In the genomic region with DNA sequence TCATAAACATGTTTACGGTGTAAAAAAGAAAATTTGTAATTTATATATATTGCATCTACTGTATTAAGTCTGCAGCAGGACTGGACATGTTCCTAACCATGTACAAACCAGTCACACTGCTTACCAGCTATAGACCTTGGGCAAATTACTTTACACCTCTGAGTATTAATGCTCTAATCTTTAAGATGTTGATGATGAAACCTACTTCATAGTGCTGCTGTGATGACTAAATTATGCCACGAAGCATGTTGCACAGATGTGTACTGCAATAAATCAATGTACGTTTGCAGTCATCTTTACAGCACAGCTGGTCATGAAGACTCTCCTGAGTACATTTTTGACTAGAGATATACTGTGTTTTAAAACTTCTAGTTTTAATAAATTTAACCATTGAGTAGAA, we compare ENCODE assay signal across 27 cellular contexts. TPM values are rescaled to one million over a fixed set of nuclear protein-coding genes. Genes with fewer than 3 reads are reported as not detected.
DNase-seq lines count a peak whose midpoint lies in the region; ATAC-seq, FAIRE-seq and TF ChIP-seq lines count a peak whose summit lies in the region.
"Had no signal": no experiment of that assay in that cellular context is flagged by ENCODE, and none has a peak within 500 bp of the region (broad histone marks: within the 10 kb centered on the region; RNA-seq: fewer than 3 reads in every experiment).

No MANE protein-coding gene starts in this region.

- POLR2A ChIA-PET in SK-N-SH (lab: Yijun Ruan, JAX) = no interaction called here

- no peak overlapping the region for H3K27ac ChIP-seq in small intestine (ENCODE audit: low read depth in 1 of 2, low read length in 1 of 2)
- H3K27ac ChIP-seq in SK-N-SH (ENCODE audit: low read depth in 2 of 2, low read length in 1 of 2) = no peak overlapping the region
- H3K27ac ChIP-seq: A549, GM23248, SJCRH30 had no signal

- H3K27me3 ChIP-seq in bronchial epithelial cell (ENCODE audit: control insufficient read depth, insufficient read depth, low read length) (no peaks in the 10 kb centered on the region), small intestine (ENCODE audit: control insufficient read depth in 2 of 2, insufficient read depth in 2 of 2, low read length in 2 of 2) (no peaks in the 10 kb centered on the region), SK-N-SH (ENCODE audit: insufficient read depth) (no peaks in the 10 kb centered on the region)
- H3K27me3 ChIP-seq: SJCRH30 had no signal

- H3K9me2 ChIP-seq in SK-N-SH = no peaks in the 10 kb centered on the region

- TF ChIP-seq EP300 in SK-N-SH (IDR thresholded peaks at IDR 0.05; ENCODE audit: borderline replicate concordance in 1 of 2, low read depth in 1 of 2, low read length in 1 of 2) = no peak

- H3F3A ChIP-seq in SK-N-SH (replicated peaks; ENCODE audit: insufficient read depth) = no peaks in the 10 kb centered on the region

- no peak overlapping the region for H2AFZ ChIP-seq in SK-N-SH (ENCODE audit: low read depth)
- H2AFZ ChIP-seq: GM23248 had no signal

- WGBS in small intestine, 3 donors = 69 to 75% (median 70%) methylated on average over 3 of the region's 3 CpGs
- WGBS in SK-N-SH (ENCODE audit: low lambda C conversion rate) = 56% methylated on average over 3 of the region's 3 CpGs

- H3K4me1 ChIP-seq in small intestine (ENCODE audit: control insufficient read depth in 2 of 2, insufficient read depth in 1 of 2, low read depth in 1 of 2, low read length in 1 of 2) = no peaks in the 10 kb centered on the region
- H3K4me1 ChIP-seq in SK-N-SH (ENCODE audit: control insufficient read depth in 1 of 2, insufficient read depth in 2 of 2, low read depth in 1 of 2, low read length in 1 of 2) = no peaks in the 10 kb centered on the region; a peak in 1 of 4 replicates
- H3K4me1 ChIP-seq: A549, SJCRH30 had no signal

- DNase-seq in LHCN-M2 (ENCODE audit: low read depth) = peak; percentile 23
- DNase-seq in bronchial epithelial cell (ENCODE audit: low read depth) = peak; percentile 85
- DNase-seq in fibroblast of villous mesenchyme (ENCODE audit: low read depth) = peak; percentile 9
- DNase-seq in small intestine = peak; percentile 1
- DNase-seq in SK-N-SH = no peak
- no peak for DNase-seq in hepatic stellate cell (ENCODE audit: low spot score)
- DNase-seq: C1 segment of cervical spinal cord; CD4-positive, alpha-beta memory T cell; COR-L47; DND-41; GM23248; H7; Karpas-422; MV-4-11; NCI-H1105 treated with DMSO at 0.1 percent for 48 hours; NCI-H146; NCI-H1930; NCI-H2107; NCI-H774; SJCRH30 had no signal

- no peaks in the 10 kb centered on the region for H3K9me3 ChIP-seq in small intestine (ENCODE audit: control insufficient read depth, low read depth)
- H3K9me3 ChIP-seq in SK-N-SH = no peaks in the 10 kb centered on the region
- H3K9me3 ChIP-seq: A549, SJCRH30 had no signal

- H3K4me2 ChIP-seq in SK-N-SH = no peak overlapping the region
- H3K4me2 ChIP-seq: A549 had no signal

- H4K20me1 ChIP-seq in SK-N-SH (ENCODE audit: insufficient read depth) = no peaks in the 10 kb centered on the region

- no peak overlapping the region for H3K4me3 ChIP-seq in bronchial epithelial cell (ENCODE audit: low read depth, low read length)
- H3K4me3 ChIP-seq in fibroblast of villous mesenchyme (ENCODE audit: low read depth, low read length) = no peak overlapping the region
- H3K4me3 ChIP-seq in small intestine (ENCODE audit: low read depth in 1 of 2, low read length in 2 of 2) = no peak overlapping the region
- H3K4me3 ChIP-seq in SK-N-SH (ENCODE audit: low read depth in 2 of 2, low read length in 1 of 2) = no peak overlapping the region
- H3K4me3 ChIP-seq: A549, GM23248, SJCRH30 had no signal

- TF ChIP-seq CTCF in bronchial epithelial cell (IDR thresholded peaks at IDR 0.05; ENCODE audit: insufficient read depth, low read length, severe bottlenecking) = no peak
- TF ChIP-seq CTCF in fibroblast of villous mesenchyme (IDR thresholded peaks at IDR 0.05; ENCODE audit: insufficient read depth, low read depth, low read length) = no peak
- no peak for TF ChIP-seq CTCF in SK-N-SH (IDR thresholded peaks at IDR 0.05)

- CTCF ChIA-PET in SK-N-SH (lab: Yijun Ruan, JAX) = no interaction called here

- ATAC-seq in HG03432 (IDR thresholded peaks at IDR 0.05; ENCODE audit: unreplicated experiment) = no peak
- ATAC-seq: A549, HepG2, Right ventricle myocardium inferior had no signal

- H3K36me3 ChIP-seq in bronchial epithelial cell (ENCODE audit: control insufficient read depth, insufficient read depth, low read length) = no peaks in the 10 kb centered on the region
- no peaks in the 10 kb centered on the region for H3K36me3 ChIP-seq in small intestine (ENCODE audit: control insufficient read depth in 2 of 2, insufficient read depth in 2 of 2, low read length in 2 of 2)
- H3K36me3 ChIP-seq in SK-N-SH (replicated peaks in 1 of 2; ENCODE audit: control insufficient read depth in 1 of 2, insufficient read depth in 2 of 2, low read length in 1 of 2) = no peaks in the 10 kb centered on the region
- H3K36me3 ChIP-seq: SJCRH30 had no signal

- no peaks in the 10 kb centered on the region for H3K79me2 ChIP-seq in SK-N-SH (ENCODE audit: insufficient read depth)

- TF ChIP-seq RAD21 in SK-N-SH (IDR thresholded peaks at IDR 0.05; ENCODE audit: low read length) = no peak

- H3K9ac ChIP-seq in SK-N-SH = no peak overlapping the region
- H3K9ac ChIP-seq: GM23248 had no signal

- FAIRE-seq in bronchial epithelial cell (lab: Jason Lieb, UNC) (peak; percentile 28), small intestine (lab: Jason Lieb, UNC) (no peak)
- FAIRE-seq: A549, GM18507, HepG2, RCC 7860 had no signal

TF ChIP-seq in SK-N-SH, 30 proteins besides CTCF, POLR2A, EP300 and RAD21 (continues in another document):
- TF ChIP-seq YY1 (IDR thresholded peaks at IDR 0.05; ENCODE audit: low read depth) (no peak), CHD2 (IDR thresholded peaks at IDR 0.05; ENCODE audit: low read length, partially characterized antibody) (no peak), MEF2A (IDR thresholded peaks at IDR 0.05; ENCODE audit: borderline replicate concordance, low read depth) (no peak), ELF1 (IDR thresholded peaks at IDR 0.05) (no peak), RFX5 (IDR thresholded peaks at IDR 0.05; ENCODE audit: low read length) (no peak), NRF1 (IDR thresholded peaks at IDR 0.05; ENCODE audit: low read depth, low read length) (no peak), TAF1 (IDR thresholded peaks at IDR 0.05; ENCODE audit: borderline replicate concordance, low read depth, low read length) (no peak), FOXM1 (IDR thresholded peaks at IDR 0.05; ENCODE audit: low read depth) (no peak)
- TF ChIP-seq, protein P1, sequence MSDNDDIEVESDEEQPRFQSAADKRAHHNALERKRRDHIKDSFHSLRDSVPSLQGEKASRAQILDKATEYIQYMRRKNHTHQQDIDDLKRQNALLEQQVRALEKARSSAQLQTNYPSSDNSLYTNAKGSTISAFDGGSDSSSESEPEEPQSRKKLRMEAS (IDR thresholded peaks at IDR 0.05; ENCODE audit: low read depth) = no peak
- TF ChIP-seq, protein P2, sequence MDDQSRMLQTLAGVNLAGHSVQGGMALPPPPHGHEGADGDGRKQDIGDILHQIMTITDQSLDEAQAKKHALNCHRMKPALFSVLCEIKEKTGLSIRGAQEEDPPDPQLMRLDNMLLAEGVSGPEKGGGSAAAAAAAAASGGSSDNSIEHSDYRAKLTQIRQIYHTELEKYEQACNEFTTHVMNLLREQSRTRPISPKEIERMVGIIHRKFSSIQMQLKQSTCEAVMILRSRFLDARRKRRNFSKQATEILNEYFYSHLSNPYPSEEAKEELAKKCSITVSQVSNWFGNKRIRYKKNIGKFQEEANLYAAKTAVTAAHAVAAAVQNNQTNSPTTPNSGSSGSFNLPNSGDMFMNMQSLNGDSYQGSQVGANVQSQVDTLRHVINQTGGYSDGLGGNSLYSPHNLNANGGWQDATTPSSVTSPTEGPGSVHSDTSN (IDR thresholded peaks at IDR 0.05) = no peak
- TF ChIP-seq, protein P3, sequence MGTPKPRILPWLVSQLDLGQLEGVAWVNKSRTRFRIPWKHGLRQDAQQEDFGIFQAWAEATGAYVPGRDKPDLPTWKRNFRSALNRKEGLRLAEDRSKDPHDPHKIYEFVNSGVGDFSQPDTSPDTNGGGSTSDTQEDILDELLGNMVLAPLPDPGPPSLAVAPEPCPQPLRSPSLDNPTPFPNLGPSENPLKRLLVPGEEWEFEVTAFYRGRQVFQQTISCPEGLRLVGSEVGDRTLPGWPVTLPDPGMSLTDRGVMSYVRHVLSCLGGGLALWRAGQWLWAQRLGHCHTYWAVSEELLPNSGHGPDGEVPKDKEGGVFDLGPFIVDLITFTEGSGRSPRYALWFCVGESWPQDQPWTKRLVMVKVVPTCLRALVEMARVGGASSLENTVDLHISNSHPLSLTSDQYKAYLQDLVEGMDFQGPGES (IDR thresholded peaks at IDR 0.05; ENCODE audit: low read depth, low read length) = no peak

RNA-seq across cellular contexts. Expression of a gene that starts 42.6 kb away (rescaled TPM):
- total RNA-seq in LHCN-M2 (2014; rRNA removed) = 1.7 and 2.4 TPM in 2 replicates
- polyA plus RNA-seq in LHCN-M2 (2012) = 0.79 TPM
- 0.79 and 1.5 TPM in 2 replicates for total RNA-seq in bronchial epithelial cell
- 2.2 and 4.2 TPM in 2 replicates for total RNA-seq in fibroblast of villous mesenchyme
- 1 to 10 TPM in 1 of 3 donors, under 1 TPM in 2; 0.27 to 1.6 (median 0.45) TPM for polyA plus RNA-seq in small intestine
- polyA plus RNA-seq in SK-N-SH (2012; rRNA removed) = 0.76 and 0.83 TPM in 2 replicates
- 0.53 and 0.59 TPM in 2 replicates for polyA plus RNA-seq in SK-N-SH (2012; cell fraction: cytosol; rRNA removed)
- polyA plus RNA-seq in SK-N-SH (2012; cell fraction: nucleus; rRNA removed) = 0.68 and 1.2 TPM in 2 replicates
- total RNA-seq: HT1080, SJCRH30 had no signal

RNA-seq across cellular contexts. Expression of a gene that starts 42.8 kb away (rescaled TPM):
- 0.75 TPM in 1 of 2 replicates, not detected in the other for total RNA-seq in LHCN-M2 (2014; rRNA removed)
- polyA plus RNA-seq in LHCN-M2 (2012) = 0.16 TPM
- under 0.01 and 0.51 TPM in 2 replicates for total RNA-seq in bronchial epithelial cell
- total RNA-seq in fibroblast of villous mesenchyme = under 0.01 and 0.97 TPM in 2 replicates
- polyA plus RNA-seq in small intestine = under 1 TPM in 1 of 3 donors, not detected in 2; 0.49 TPM
- 0.52 and 0.56 TPM in 2 replicates for polyA plus RNA-seq in SK-N-SH (2012; rRNA removed)
- 0.42 and 0.56 TPM in 2 replicates for polyA plus RNA-seq in SK-N-SH (2012; cell fraction: cytosol; rRNA removed)
- 0.20 and 0.51 TPM in 2 replicates for polyA plus RNA-seq in SK-N-SH (2012; cell fraction: nucleus; rRNA removed)
- total RNA-seq: GM23248, HT1080, SJCRH30 had no signal
- polyA plus RNA-seq: GM23248, HepG2 had no signal

Comparison
In these comparisons a context has a peak if more than half of its experiments do, and no peak if none do; other contexts are left out.
1. DNase-seq: peak in LHCN-M2 (single experiment), bronchial epithelial cell (single experiment), fibroblast of villous mesenchyme (single experiment) and small intestine (single experiment); none in SK-N-SH (single experiment) and hepatic stellate cell (single experiment).